Comparison of ENCODE assay signal across 15 cellular contexts in genomic region chrX:49102221-49102620, GRCh38. TPM values are rescaled to one million over a fixed set of nuclear protein-coding genes. Genes with fewer than 3 reads are reported as not detected.
DNase-seq lines count a peak whose midpoint lies in the region; ATAC-seq and TF ChIP-seq lines count a peak whose summit lies in the region.
"Had no signal": no experiment of that assay in that cellular context is flagged by ENCODE, and none has a peak within 500 bp of the region (broad histone marks: within the 10 kb centered on the region; RNA-seq: fewer than 3 reads in every experiment).

No MANE protein-coding gene starts in this region.

- H4K20me1 ChIP-seq in HCT116 (ENCODE audit: insufficient read depth): no peaks in the 10 kb centered on the region

- no peaks in the 10 kb centered on the region for H3K27me3 Mint-ChIP-seq in CD8-positive, alpha-beta T cell (ENCODE audit: low read depth)
- H3K27me3 Mint-ChIP-seq in activated naive CD8-positive, alpha-beta T cell: no peaks in the 10 kb centered on the region
- H3K27me3 Mint-ChIP-seq in naive thymus-derived CD8-positive, alpha-beta T cell: no peaks in the 10 kb centered on the region

- BruUV-seq in HCT116 (replicated peaks; lab: Mats Ljungman, UMichigan): no TSS peak

- TF ChIP-seq POLR2A in HCT116 (IDR thresholded peaks at IDR 0.05; ENCODE audit: borderline replicate concordance, extremely low read depth, insufficient read depth, insufficient read length): no peak

- H3K9me3 ChIP-seq in CD8-positive, alpha-beta T cell (ENCODE audit: low read length): no peaks in the 10 kb centered on the region
- H3K9me3 ChIP-seq in HCT116 (ENCODE audit: control insufficient read depth in 1 of 2, insufficient read depth in 1 of 2, low read depth in 1 of 2, low read length in 2 of 2): no peaks in the 10 kb centered on the region
- H3K9me3 ChIP-seq in WERI-Rb-1 (ENCODE audit: severe bottlenecking): no peaks in the 10 kb centered on the region
- H3K9me3 ChIP-seq: colonic mucosa, esophagus squamous epithelium, stomach had no signal

- no peaks in the 10 kb centered on the region for H3K79me2 ChIP-seq in HCT116 (ENCODE audit: insufficient read depth, low read length)

- H3K4me3 ChIP-seq in CD8-positive, alpha-beta T cell (ENCODE audit: low read depth, low read length): no peak overlapping the region
- H3K4me3 ChIP-seq in HCT116 (replicated peaks in 1 of 2; ENCODE audit: low read depth in 1 of 2, low read length in 2 of 2): no peak overlapping the region
- H3K4me3 ChIP-seq in WERI-Rb-1 (ENCODE audit: low read depth, low read length): no peak overlapping the region

- no peaks in the 10 kb centered on the region for H3K9me2 ChIP-seq in HCT116 (ENCODE audit: insufficient read depth)

- ATAC-seq in CD8-positive, alpha-beta T cell: no peak
- no peak for ATAC-seq in HCT116
- ATAC-seq in naive thymus-derived CD8-positive, alpha-beta T cell: no peak
- no peak for ATAC-seq in omental fat pad (ENCODE audit: low FRiP score)
- ATAC-seq in HG03521 (IDR thresholded peaks at IDR 0.05; ENCODE audit: unreplicated experiment): no peak

- DNase-seq in CD8-positive, alpha-beta T cell: no peak
- DNase-seq in HCT116 (ENCODE audit: low read depth, low spot score) (no peak), omental fat pad (ENCODE audit: low spot score) (no peak), WERI-Rb-1 (no peak)
- no peak for DNase-seq in naive thymus-derived CD8-positive, alpha-beta T cell
- DNase-seq: activated CD8-positive, alpha-beta memory T cell treated with anti-CD3 and anti-CD28 coated beads for 24 hours; amniotic stem cell; colonic mucosa; esophagus squamous epithelium; GDM1; NCI-H187; NCI-H526 treated with DMSO at 0.1 percent for 48 hours; stomach had no signal

- peaks cover 6% of the 10 kb centered on the region for H3K4me1 ChIP-seq in CD8-positive, alpha-beta T cell (ENCODE audit: insufficient read depth, low read length)
- peaks cover 0 to 7% of the 10 kb centered on the region in 2 experiments; a peak in 1 of 4 replicates for H3K4me1 ChIP-seq in HCT116 (ENCODE audit: control insufficient read depth in 1 of 2, insufficient read depth in 2 of 2, low read length in 2 of 2)
- H3K4me1 ChIP-seq: colonic mucosa had no signal

- H3K27ac ChIP-seq in CD8-positive, alpha-beta T cell (ENCODE audit: low read depth, low read length): no peak overlapping the region
- H3K27ac ChIP-seq in HCT116 (ENCODE audit: low read depth, low read length): no peak overlapping the region
- no peak overlapping the region for H3K27ac ChIP-seq in WERI-Rb-1
- H3K27ac ChIP-seq: colonic mucosa had no signal

- H3K36me3 Mint-ChIP-seq in CD8-positive, alpha-beta T cell: peaks cover 12% of the 10 kb centered on the region
- no peaks in the 10 kb centered on the region for H3K36me3 Mint-ChIP-seq in activated naive CD8-positive, alpha-beta T cell
- peaks cover 0 to 2% (median 0%) of the 10 kb centered on the region in 3 donors for H3K36me3 Mint-ChIP-seq in naive thymus-derived CD8-positive, alpha-beta T cell

- TF ChIP-seq RAD21 in HCT116 (IDR thresholded peaks at IDR 0.05; ENCODE audit: low read depth): no peak

- no peak for TF ChIP-seq CTCF in CD8-positive, alpha-beta T cell (IDR thresholded peaks at IDR 0.05)
- TF ChIP-seq CTCF in HCT116 (IDR thresholded peaks at IDR 0.05 in 2 of 3, conservative IDR thresholded peaks at IDR 0.05 in 1 of 3; ENCODE audit: borderline replicate concordance in 1 of 3, insufficient read depth in 1 of 3, low read depth in 2 of 3, low read length in 2 of 3) (no peak), omental fat pad (IDR thresholded peaks at IDR 0.05) (no peak), WERI-Rb-1 (IDR thresholded peaks at IDR 0.05; ENCODE audit: low read depth, low read length) (no peak)

- H3K4me3 Mint-ChIP-seq in CD8-positive, alpha-beta T cell: peak overlapping the region; percentile 45
- peak overlapping the region; percentile 93 for H3K4me3 Mint-ChIP-seq in activated naive CD8-positive, alpha-beta T cell
- peak overlapping the region; percentile 58 to 92 (median 88) for H3K4me3 Mint-ChIP-seq in naive thymus-derived CD8-positive, alpha-beta T cell

- no peak overlapping the region for H2AFZ ChIP-seq in HCT116 (ENCODE audit: low read depth, low read length, poor library complexity, severe bottlenecking)

- H3K27me3 ChIP-seq in CD8-positive, alpha-beta T cell (ENCODE audit: insufficient read depth, low read length): no peaks in the 10 kb centered on the region
- H3K27me3 ChIP-seq in HCT116 (ENCODE audit: insufficient read depth, low read length) (no peaks in the 10 kb centered on the region), WERI-Rb-1 (ENCODE audit: insufficient read depth, low read depth, severe bottlenecking) (no peaks in the 10 kb centered on the region)
- H3K27me3 ChIP-seq: colonic mucosa, esophagus squamous epithelium, stomach had no signal

- CTCF ChIA-PET in CD8-positive, alpha-beta T cell (lab: Charles Lee): no interaction called here
- CTCF ChIA-PET in HCT116 (lab: Charles Lee): no interaction called here

- H3K4me2 ChIP-seq in HCT116 (ENCODE audit: low read length): 0 out of 2 replicates have a peak overlapping the region, but pooled peaks have one; percentile 90

- H3K9ac ChIP-seq in HCT116 (ENCODE audit: low read length): no peak overlapping the region

- intact Hi-C loops in CD8-positive, alpha-beta T cell (cut with DNase I, micrococcal nuclease): loop anchor here (5.0 to 10.0 kb wide), 2 partner anchors 127 to 300 kb away; partner anchors contain the start of genes HDAC6 (in 1 of the 2) and KCND1 (in 1 of the 2)
- intact Hi-C loops in HCT116 (cut with micrococcal nuclease): no loop called here

- H3K27ac Mint-ChIP-seq in CD8-positive, alpha-beta T cell: no peak overlapping the region
- no peak overlapping the region for H3K27ac Mint-ChIP-seq in activated naive CD8-positive, alpha-beta T cell
- H3K27ac Mint-ChIP-seq in naive thymus-derived CD8-positive, alpha-beta T cell: peak overlapping the region in 5 of 10 donors; percentile 25 to 93 (median 80)

- RAD21 ChIA-PET in HCT116 (lab: Charles Lee; ENCODE audit: low non-redundant PET in 1 of 2, low total read pairs in 2 of 2, uncharacterized antibody in 2 of 2, unreplicated experiment in 2 of 2): no interaction called here

- POLR2A ChIA-PET in CD8-positive, alpha-beta T cell (lab: Charles Lee): no interaction called here
- POLR2A ChIA-PET in HCT116 (lab: Charles Lee): no interaction called here
- POLR2A ChIA-PET in naive thymus-derived CD8-positive, alpha-beta T cell (lab: Charles Lee): interaction anchor here (1.4 to 3.3 kb wide), 2 partner anchors 22 to 651 kb away, joined by 4 to 27 read pairs; partner anchors contain the start of gene WDR45

- no peaks in the 10 kb centered on the region for H3K9me3 Mint-ChIP-seq in CD8-positive, alpha-beta T cell
- H3K9me3 Mint-ChIP-seq in activated naive CD8-positive, alpha-beta T cell (ENCODE audit: low read depth): no peaks in the 10 kb centered on the region
- H3K9me3 Mint-ChIP-seq in naive thymus-derived CD8-positive, alpha-beta T cell: no peaks in the 10 kb centered on the region

- H3K36me3 ChIP-seq in CD8-positive, alpha-beta T cell (ENCODE audit: insufficient read depth, low read length): no peaks in the 10 kb centered on the region
- no peaks in the 10 kb centered on the region for H3K36me3 ChIP-seq in HCT116 (ENCODE audit: control insufficient read depth in 1 of 2, insufficient read depth in 2 of 2, low read length in 2 of 2)
- H3K36me3 ChIP-seq in WERI-Rb-1: no peaks in the 10 kb centered on the region
- H3K36me3 ChIP-seq: colonic mucosa, esophagus squamous epithelium, stomach had no signal

- peaks cover 7% of the 10 kb centered on the region for H3K4me1 Mint-ChIP-seq in CD8-positive, alpha-beta T cell (ENCODE audit: low read depth)
- H3K4me1 Mint-ChIP-seq in activated naive CD8-positive, alpha-beta T cell (ENCODE audit: low read depth): peaks cover 3% of the 10 kb centered on the region
- peaks cover 0 to 14% (median 8%) of the 10 kb centered on the region in 4 donors for H3K4me1 Mint-ChIP-seq in naive thymus-derived CD8-positive, alpha-beta T cell

TF ChIP-seq in HCT116, 20 proteins besides CTCF, POLR2A, EP300 and RAD21:
- TF ChIP-seq CBX3 (IDR thresholded peaks at IDR 0.05; ENCODE audit: low read depth) (no peak), SIN3A (IDR thresholded peaks at IDR 0.05; ENCODE audit: low read depth) (no peak), ZNF274 (IDR thresholded peaks at IDR 0.05; ENCODE audit: low read depth, low read length) (no peak), EGR1 (IDR thresholded peaks at IDR 0.05; ENCODE audit: low read depth) (no peak), FOSL1 (IDR thresholded peaks at IDR 0.05; ENCODE audit: low read depth) (no peak), CEBPB (IDR thresholded peaks at IDR 0.05; ENCODE audit: low read depth) (no peak)

RNA-seq across cellular contexts. Expression of gene GPKOW, which starts 21.3 kb away (rescaled TPM):
- total RNA-seq in CD8-positive, alpha-beta T cell: 10 to 100 TPM; 10.9 to 12.6 TPM
- total RNA-seq in HCT116 (2021; ENCODE audit: unreplicated experiment): 21.7 TPM
- polyA plus RNA-seq in HCT116 (2012): 22.3 and 26.1 TPM in 2 replicates
- 10 to 100 TPM; 18.2 to 18.6 TPM for total RNA-seq in naive thymus-derived CD8-positive, alpha-beta T cell
- 10 to 100 TPM; 17.7 to 31.1 (median 27.9) TPM for polyA plus RNA-seq in naive thymus-derived CD8-positive, alpha-beta T cell
- 10 to 100 TPM; 16.0 to 30.9 (median 19.6) TPM for total RNA-seq in omental fat pad

RNA-seq across cellular contexts. Expression of gene WDR45, which starts 22.5 kb away (rescaled TPM):
- total RNA-seq in CD8-positive, alpha-beta T cell: 10 to 100 TPM; 54.4 to 58.2 TPM
- total RNA-seq in HCT116 (2021; ENCODE audit: unreplicated experiment) (41.7 TPM), omental fat pad (100 to 1,000 TPM in 3 of 4 donors, 10 to 100 TPM in 1; 90.8 to 131 (median 116) TPM)
- 54.2 and 54.4 TPM in 2 replicates for polyA plus RNA-seq in HCT116 (2012)
- total RNA-seq in naive thymus-derived CD8-positive, alpha-beta T cell: 100 to 1,000 TPM; 112 to 124 TPM
- polyA plus RNA-seq in naive thymus-derived CD8-positive, alpha-beta T cell: 10 to 100 TPM; 42.4 to 57.2 (median 43.3) TPM

RNA-seq across cellular contexts. Expression of gene PRAF2, which starts 28.4 kb away (rescaled TPM):
- total RNA-seq in CD8-positive, alpha-beta T cell: 10 to 100 TPM; 16.7 to 17.5 TPM
- 18.8 TPM for total RNA-seq in HCT116 (2021; ENCODE audit: unreplicated experiment)
- polyA plus RNA-seq in HCT116 (2012): 21.7 and 26.3 TPM in 2 replicates
- 10 to 100 TPM; 22.9 to 24.6 TPM for total RNA-seq in naive thymus-derived CD8-positive, alpha-beta T cell
- 10 to 100 TPM; 39.0 to 52.9 (median 50.7) TPM for polyA plus RNA-seq in naive thymus-derived CD8-positive, alpha-beta T cell
- 10 to 100 TPM in 3 of 4 donors, 1 to 10 TPM in 1; 7.8 to 17.3 (median 12.3) TPM for total RNA-seq in omental fat pad

RNA-seq across cellular contexts. Expression of gene CCDC120, which starts 43.4 kb away (rescaled TPM):
- 10 to 100 TPM; 13.0 to 18.0 TPM for total RNA-seq in CD8-positive, alpha-beta T cell
- total RNA-seq in HCT116 (2021; ENCODE audit: unreplicated experiment): 13.5 TPM
- polyA plus RNA-seq in HCT116 (2012): 8.9 and 9.0 TPM in 2 replicates
- 10 to 100 TPM; 12.9 TPM for total RNA-seq in naive thymus-derived CD8-positive, alpha-beta T cell
- polyA plus RNA-seq in naive thymus-derived CD8-positive, alpha-beta T cell: 1 to 10 TPM in 1 of 3 donors, under 1 TPM in 2; 0.61 to 1.7 (median 0.94) TPM
- total RNA-seq in omental fat pad: 1 to 10 TPM; 1.1 to 3.2 (median 2.5) TPM

RNA-seq across cellular contexts. Expression of gene TFE3, which starts 59.1 kb away (rescaled TPM):
- total RNA-seq in CD8-positive, alpha-beta T cell: 10 to 100 TPM; 35.7 to 39.7 TPM
- 17.1 TPM for total RNA-seq in HCT116 (2021; ENCODE audit: unreplicated experiment)
- polyA plus RNA-seq in HCT116 (2012): 21.1 and 24.9 TPM in 2 replicates
- total RNA-seq in naive thymus-derived CD8-positive, alpha-beta T cell: 10 to 100 TPM; 31.0 to 34.4 TPM
- polyA plus RNA-seq in naive thymus-derived CD8-positive, alpha-beta T cell: 1 to 10 TPM; 2.6 to 4.4 (median 3.5) TPM
- total RNA-seq in omental fat pad: 100 to 1,000 TPM in 3 of 4 donors, 10 to 100 TPM in 1; 89.8 to 124 (median 116) TPM
